In the genomic region with DNA sequence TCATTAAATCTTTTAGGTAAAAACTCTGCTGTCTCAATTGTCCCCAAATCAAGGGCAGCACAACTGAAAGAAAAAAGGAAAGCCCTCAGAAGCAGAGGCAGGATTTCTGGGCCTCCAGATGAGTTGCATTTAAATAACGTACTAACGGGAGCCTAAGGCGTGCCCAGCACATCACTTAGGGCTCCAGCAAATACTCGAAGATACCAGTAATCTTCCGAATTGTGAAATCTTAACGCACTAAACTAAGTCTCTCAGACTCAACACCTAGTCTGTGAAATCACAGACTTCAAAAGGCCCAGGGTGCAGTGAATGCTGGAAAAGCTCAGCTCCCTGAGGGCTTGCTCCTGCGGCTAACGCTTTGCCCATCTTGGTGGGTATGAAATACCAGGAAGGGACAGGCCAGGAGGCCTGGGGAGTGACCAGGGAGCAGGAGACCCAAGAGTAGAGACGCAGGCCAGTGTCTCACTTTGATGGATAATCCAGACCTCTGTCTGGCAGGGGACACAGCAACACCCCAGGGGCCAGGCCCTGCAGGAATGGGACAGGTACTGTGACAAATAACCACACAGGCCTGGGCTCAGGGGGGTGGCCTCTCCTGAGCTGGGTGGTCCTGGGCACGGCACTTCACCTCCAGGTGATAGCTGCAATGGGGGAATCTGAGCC, we compare ENCODE assay signal across 13 cellular contexts. TPM values are rescaled to one million over a fixed set of nuclear protein-coding genes. Genes with fewer than 3 reads are reported as not detected.
DNase-seq lines count a peak whose midpoint lies in the region; ATAC-seq and TF ChIP-seq lines count a peak whose summit lies in the region.
"Had no signal": no experiment of that assay in that cellular context is flagged by ENCODE, and none has a peak within 500 bp of the region (broad histone marks: within the 10 kb centered on the region; RNA-seq: fewer than 3 reads in every experiment).

No MANE protein-coding gene starts in this region.

- no peak overlapping the region for H3K4ac ChIP-seq in IMR-90 (ENCODE audit: low read depth, low read length)

- CTCF ChIA-PET in IMR-90 (lab: Yijun Ruan, JAX), result no interaction called here

- H3K79me1 ChIP-seq in IMR-90 (ENCODE audit: low read depth in 1 of 2, low read length in 2 of 2), result peaks cover 25 to 99% of the 10 kb centered on the region in 2 experiments

- TF ChIP-seq RAD21 in IMR-90 (IDR thresholded peaks at IDR 0.05; ENCODE audit: low read length), result no peak

- POLR2A ChIA-PET in IMR-90 (lab: Charles Lee; ENCODE audit: unreplicated experiment), result no interaction called here

- no peak overlapping the region for H2AK9ac ChIP-seq in IMR-90 (replicated peaks; ENCODE audit: low read depth, low read length, poor library complexity)

- H4K20me1 ChIP-seq in IMR-90 (ENCODE audit: insufficient read depth, low read length) (peaks cover 100% of the 10 kb centered on the region), smooth muscle cell (ENCODE audit: low read depth) (peaks cover 100% of the 10 kb centered on the region)

- in situ Hi-C loops in IMR-90 (cut with MboI; ENCODE audit: low sequenced_read_pairs), result loop anchor here (25.0 kb wide), 1 partner anchor 492 kb away; a partner anchor contains a TSS

- no peak overlapping the region for H4K5ac ChIP-seq in IMR-90 (ENCODE audit: low read depth, low read length)

- H3K9me3 ChIP-seq in IMR-90 (ENCODE audit: control insufficient read depth, insufficient read depth, low read length) (no peaks in the 10 kb centered on the region), smooth muscle cell (replicated peaks; ENCODE audit: low read depth) (no peaks in the 10 kb centered on the region)

- H2AK5ac ChIP-seq in IMR-90 (ENCODE audit: low read depth, low read length), result no peak overlapping the region

- no peak for TF ChIP-seq POLR2A in IMR-90 (IDR thresholded peaks at IDR 0.05; ENCODE audit: low read depth, low read length)

- H2AFZ ChIP-seq in IMR-90 (replicated peaks; ENCODE audit: low read length, poor library complexity) (no peak overlapping the region), smooth muscle cell (ENCODE audit: low read depth) (no peak overlapping the region)

- WGBS in IMR-90 (ENCODE audit: extremely low coverage in 2 of 2, insufficient read length in 1 of 2), 2 experiments, result 95% methylated on average over 6 of the region's 10 CpGs; no CpG with 5 or more reads in 1 of the 2 experiments
- 61% methylated on average over 10 of the region's 10 CpGs for whole genome bisulfite sequencing in smooth muscle cell (ENCODE audit: low lambda C conversion rate)

- peaks cover 14% of the 10 kb centered on the region for H3K9me1 ChIP-seq in IMR-90 (ENCODE audit: insufficient read depth, low read length)

- no peak overlapping the region for H2BK15ac ChIP-seq in IMR-90 (ENCODE audit: low read depth, low read length)

- DNase-seq in IMR-90 (no peak), amniotic epithelial cell (ENCODE audit: low read depth) (peak; percentile 80), iris pigment epithelial cell (ENCODE audit: low read depth) (peak; percentile 47), smooth muscle cell (lab: John Stamatoyannopoulos, UW; ENCODE audit: unreplicated experiment) (no peak), NCI-H2107 (lab: John Stamatoyannopoulos, UW) (no peak), SHP77 (lab: John Stamatoyannopoulos, UW) (no peak)
- DNase-seq: anterior cingulate cortex, mesendoderm, NCI-H1694, substantia nigra had no signal

- no peak overlapping the region for H2BK20ac ChIP-seq in IMR-90 (ENCODE audit: low read depth, low read length)

- H3K14ac ChIP-seq in IMR-90 (replicated peaks; ENCODE audit: low read depth, low read length), result no peak overlapping the region

- 0 out of 4 replicates have a peak overlapping the region, but pooled peaks of 1 of the 2 experiments have one; percentile 15 for H4K8ac ChIP-seq in IMR-90 (ENCODE audit: low read depth in 2 of 2, low read length in 2 of 2)

- BruUV-seq in IMR-90 (replicated peaks; lab: Mats Ljungman, UMichigan), result no TSS peak

- dilution Hi-C loops in IMR-90 (cut with HindIII; ENCODE audit: low sequenced_read_pairs, unreplicated experiment), result no loop called here

- no peak overlapping the region for H4K91ac ChIP-seq in IMR-90 (ENCODE audit: insufficient read depth, low read depth, low read length)

- H3K79me2 ChIP-seq in smooth muscle cell (ENCODE audit: low read depth), result peaks cover 100% of the 10 kb centered on the region

- no peak for TF ChIP-seq CTCF in IMR-90 (conservative IDR thresholded peaks at IDR 0.05; ENCODE audit: low read depth, low read length)
- TF ChIP-seq CTCF in smooth muscle cell (IDR thresholded peaks at IDR 0.05; ENCODE audit: borderline replicate concordance, insufficient read depth, poor library complexity, severe bottlenecking), result no peak

- H3K56ac ChIP-seq in IMR-90 (ENCODE audit: extremely low read depth, insufficient read depth, low read length), result no peak overlapping the region

- intact Hi-C loops in IMR-90 (cut with micrococcal nuclease), result no loop called here

- no peak for ATAC-seq in IMR-90 (ENCODE audit: low read depth)
- ATAC-seq in GM21526 (IDR thresholded peaks at IDR 0.05; ENCODE audit: low FRiP score, unreplicated experiment), result no peak

- no peak overlapping the region for H3K27ac ChIP-seq in IMR-90 (ENCODE audit: insufficient read depth, low read length)
- peak overlapping the region; percentile 57 for H3K27ac ChIP-seq in smooth muscle cell (ENCODE audit: low read depth)

- H3K23ac ChIP-seq in IMR-90 (ENCODE audit: low read depth, low read length), result peak overlapping the region; percentile 45; the same call in 1 of the 2 replicates

- H3K18ac ChIP-seq in IMR-90 (ENCODE audit: low read depth, low read length), result no peak overlapping the region

- H3K27me3 ChIP-seq in IMR-90 (ENCODE audit: control insufficient read depth, insufficient read depth, low read length) (no peaks in the 10 kb centered on the region), smooth muscle cell (ENCODE audit: low read depth) (no peaks in the 10 kb centered on the region)

- H3K9ac ChIP-seq in IMR-90 (ENCODE audit: low read depth, low read length), result no peak overlapping the region
- H3K9ac ChIP-seq in smooth muscle cell (ENCODE audit: low read depth), result no peak overlapping the region

- no peak overlapping the region for H3K4me3 ChIP-seq in IMR-90 (ENCODE audit: insufficient read depth, low read depth, low read length)
- no peak overlapping the region for H3K4me3 ChIP-seq in smooth muscle cell

- H3K4me1 ChIP-seq in IMR-90 (ENCODE audit: control insufficient read depth, insufficient read depth, low read length) (peaks cover 30% of the 10 kb centered on the region), smooth muscle cell (ENCODE audit: low read depth) (peaks cover 29% of the 10 kb centered on the region)

- no peak overlapping the region for H2BK5ac ChIP-seq in IMR-90 (ENCODE audit: low read depth, low read length, poor library complexity, severe bottlenecking)

- no peak overlapping the region for H2BK120ac ChIP-seq in IMR-90 (ENCODE audit: low read depth, low read length)

- H3K4me2 ChIP-seq in IMR-90 (ENCODE audit: low read depth, low read length) (no peak overlapping the region), smooth muscle cell (no peak overlapping the region)

- H3K36me3 ChIP-seq in IMR-90 (ENCODE audit: control insufficient read depth, insufficient read depth, low read length) (peaks cover 52% of the 10 kb centered on the region), smooth muscle cell (ENCODE audit: low read depth) (no peaks in the 10 kb centered on the region)

- H3F3A ChIP-seq in smooth muscle cell (ENCODE audit: low read depth), result no peaks in the 10 kb centered on the region

TF ChIP-seq in IMR-90, 13 proteins besides CTCF, POLR2A, EP300 and RAD21:
- peak; percentile 36; the same call in 1 of the 2 replicates for TF ChIP-seq CEBPB (IDR thresholded peaks at IDR 0.05; ENCODE audit: low read depth, low read length)
- no peak for TF ChIP-seq MAFK (IDR thresholded peaks at IDR 0.05; ENCODE audit: low read depth, low read length)
- no peak for TF ChIP-seq CHD1 (IDR thresholded peaks at IDR 0.05; ENCODE audit: low read depth, low read length)
- TF ChIP-seq, protein P1, sequence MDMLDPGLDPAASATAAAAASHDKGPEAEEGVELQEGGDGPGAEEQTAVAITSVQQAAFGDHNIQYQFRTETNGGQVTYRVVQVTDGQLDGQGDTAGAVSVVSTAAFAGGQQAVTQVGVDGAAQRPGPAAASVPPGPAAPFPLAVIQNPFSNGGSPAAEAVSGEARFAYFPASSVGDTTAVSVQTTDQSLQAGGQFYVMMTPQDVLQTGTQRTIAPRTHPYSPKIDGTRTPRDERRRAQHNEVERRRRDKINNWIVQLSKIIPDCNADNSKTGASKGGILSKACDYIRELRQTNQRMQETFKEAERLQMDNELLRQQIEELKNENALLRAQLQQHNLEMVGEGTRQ (IDR thresholded peaks at IDR 0.05; ENCODE audit: low read depth, low read length), result no peak

RNA-seq across cellular contexts. Expression of a gene that starts 36.4 kb away (rescaled TPM):
- 90.2 and 99.7 TPM in 2 replicates for total RNA-seq in IMR-90 (2012; rRNA removed)
- 135 and 136 TPM in 2 replicates for polyA plus RNA-seq in IMR-90 (2012; rRNA removed)
- polyA plus RNA-seq in IMR-90 (2012; cell fraction: cytosol; rRNA removed), result 134 and 143 TPM in 2 replicates
- 216 and 234 TPM in 2 replicates for polyA plus RNA-seq in IMR-90 (2012; cell fraction: nucleus; rRNA removed; ENCODE audit: low replicate concordance)
- total RNA-seq in smooth muscle cell, result 142 and 180 TPM in 2 replicates
- polyA plus RNA-seq in smooth muscle cell, result 224 and 226 TPM in 2 replicates

RNA-seq across cellular contexts. Expression of a gene that starts 54.1 kb away (rescaled TPM):
- total RNA-seq in IMR-90 (2012; rRNA removed), result not detected in 2 replicates
- not detected in 2 replicates for polyA plus RNA-seq in IMR-90 (2012; rRNA removed)
- not detected in 2 replicates for polyA plus RNA-seq in IMR-90 (2012; cell fraction: cytosol; rRNA removed)
- not detected in 2 replicates for polyA plus RNA-seq in IMR-90 (2012; cell fraction: nucleus; rRNA removed; ENCODE audit: low replicate concordance)
- total RNA-seq in smooth muscle cell, result not detected in 2 replicates
- not detected in 2 replicates for polyA plus RNA-seq in smooth muscle cell
- total RNA-seq: dermis microvascular lymphatic vessel endothelial cell, fibroblast of lung had no signal
- polyA plus RNA-seq: fibroblast of lung had no signal

Comparison
In these comparisons a context has a peak if more than half of its experiments do, and no peak if none do; other contexts are left out.
1. DNase-seq: peak in amniotic epithelial cell (single experiment) and iris pigment epithelial cell (single experiment); none in IMR-90 (single experiment), smooth muscle cell (single experiment), NCI-H2107 (single experiment) and SHP77 (0 of 2).